In the genomic region with DNA sequence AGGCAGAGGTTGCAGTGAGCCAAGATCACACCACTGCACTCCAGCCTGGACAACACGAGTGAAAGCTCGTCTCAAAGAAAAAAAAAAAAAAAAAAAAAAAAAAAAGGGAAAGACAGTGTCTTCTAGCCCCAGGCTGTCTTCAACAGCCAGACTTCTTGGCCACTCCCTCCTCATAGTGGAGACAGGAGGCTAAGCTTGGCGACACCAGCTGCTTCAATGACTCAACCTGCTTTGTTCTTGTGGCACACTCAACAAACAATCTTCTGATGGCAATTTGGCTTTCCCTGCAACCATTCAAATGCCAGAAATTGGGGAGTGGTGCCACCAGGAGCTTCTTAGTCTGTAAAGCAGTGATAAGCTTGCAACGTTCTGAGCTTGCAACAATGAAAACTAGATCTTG, we compare ENCODE assay signal across 19 cellular contexts.
A peak's percentile ranks its signal among the peaks of the same experiment; 100 is the strongest.
DNase-seq lines count a peak whose midpoint lies in the region; ATAC-seq and TF ChIP-seq lines count a peak whose summit lies in the region.
"Had no signal": no experiment of that assay in that cellular context is flagged by ENCODE, and none has a peak within 500 bp of the region (broad histone marks: within the 10 kb centered on the region; RNA-seq: fewer than 3 reads in every experiment).

No MANE protein-coding gene starts in this region.

- intact Hi-C loops in CD4-positive, alpha-beta memory T cell (cut with micrococcal nuclease), result no loop called here

- H4K91ac ChIP-seq in trophoblast cell (ENCODE audit: low read depth, low read length), result no peak overlapping the region

- H4K8ac ChIP-seq in trophoblast cell (ENCODE audit: low read depth, low read length), result no peak overlapping the region

- H3K27me3 Mint-ChIP-seq in CD4-positive, alpha-beta memory T cell, result peaks cover 11 to 26% of the 10 kb centered on the region in 2 donors

- no peaks in the 10 kb centered on the region for H3K4me1 Mint-ChIP-seq in CD4-positive, alpha-beta memory T cell

- H3K18ac ChIP-seq in trophoblast cell (ENCODE audit: low read length), result no peak overlapping the region

- H3K4me2 ChIP-seq in trophoblast cell (ENCODE audit: low read length), result no peak overlapping the region
- H3K4me2 ChIP-seq: PC-9 had no signal

- CTCF ChIA-PET in CD4-positive, alpha-beta memory T cell (lab: Charles Lee; ENCODE audit: partially characterized antibody), result no interaction called here

- no peak overlapping the region for H3K9ac ChIP-seq in trophoblast cell (ENCODE audit: low read length)

- H2BK12ac ChIP-seq in trophoblast cell (ENCODE audit: low read length), result no peak overlapping the region

- no peak overlapping the region for H2BK5ac ChIP-seq in trophoblast cell (ENCODE audit: low read depth, low read length, poor library complexity)

- no peaks in the 10 kb centered on the region for H3K79me2 ChIP-seq in trophoblast cell (ENCODE audit: control insufficient read depth, insufficient read depth, low read length, poor library complexity)

- no peak overlapping the region for H3K14ac ChIP-seq in trophoblast cell (ENCODE audit: low read length)

- POLR2A ChIA-PET in CD4-positive, alpha-beta memory T cell (lab: Charles Lee; ENCODE audit: partially characterized antibody), result no interaction called here

- no peak overlapping the region for H2AFZ ChIP-seq in trophoblast cell (ENCODE audit: insufficient read depth, low read length, poor library complexity)
- H2AFZ ChIP-seq: PC-9 had no signal

- no peaks in the 10 kb centered on the region for H3K36me3 Mint-ChIP-seq in CD4-positive, alpha-beta memory T cell
- H3K36me3 Mint-ChIP-seq: CD8-positive, alpha-beta T cell had no signal

- TF ChIP-seq CTCF in epithelial cell of esophagus (IDR thresholded peaks at IDR 0.05; ENCODE audit: insufficient read depth, low read depth, low read length, missing control alignments), result no peak

- no peak overlapping the region for H4K12ac ChIP-seq in trophoblast cell (ENCODE audit: low read depth, low read length)

- no peaks in the 10 kb centered on the region for H3K79me1 ChIP-seq in trophoblast cell (ENCODE audit: low read length)

- no peaks in the 10 kb centered on the region for H3K9me3 ChIP-seq in trophoblast cell (ENCODE audit: insufficient read depth, low read depth, low read length)
- no peaks in the 10 kb centered on the region for H3K9me3 ChIP-seq in CD4-positive, alpha-beta memory T cell (ENCODE audit: control insufficient read depth in 1 of 2, low read length in 2 of 2)
- H3K9me3 ChIP-seq: BE2C had no signal

- no peak overlapping the region for H2BK120ac ChIP-seq in trophoblast cell (ENCODE audit: insufficient read depth, low read length, poor library complexity)

- H2AK5ac ChIP-seq in trophoblast cell (ENCODE audit: low read length), result no peak overlapping the region

- WGBS in trophoblast cell (ENCODE audit: extremely low coverage, insufficient coverage, insufficient read length), result no CpG with 5 or more reads among the region's 4 CpGs

- no peak overlapping the region for H3K23ac ChIP-seq in trophoblast cell (ENCODE audit: low read length)

- H3K4me1 ChIP-seq in trophoblast cell (ENCODE audit: control insufficient read depth in 1 of 2, insufficient read depth in 2 of 2, low read length in 2 of 2), result peaks cover 0 to 2% of the 10 kb centered on the region in 2 experiments
- no peaks in the 10 kb centered on the region for H3K4me1 ChIP-seq in CD4-positive, alpha-beta memory T cell (ENCODE audit: insufficient read depth, low read length)
- H3K4me1 ChIP-seq: BE2C had no signal

- H3K27ac ChIP-seq in trophoblast cell (ENCODE audit: low read depth, low read length), result no peak overlapping the region
- H3K27ac ChIP-seq in CD4-positive, alpha-beta memory T cell (ENCODE audit: low read depth, low read length), result no peak overlapping the region
- H3K27ac ChIP-seq: PC-9 had no signal

- H3K9me3 Mint-ChIP-seq in CD4-positive, alpha-beta memory T cell, result peaks cover 0 to 3% (median 0%) of the 10 kb centered on the region in 8 donors
- H3K9me3 Mint-ChIP-seq: CD8-positive, alpha-beta T cell; H9 had no signal

- no peaks in the 10 kb centered on the region for H3K27me3 ChIP-seq in trophoblast cell (ENCODE audit: insufficient read depth, low read length)
- no peaks in the 10 kb centered on the region for H3K27me3 ChIP-seq in CD4-positive, alpha-beta memory T cell (ENCODE audit: insufficient read depth, low read length)
- H3K27me3 ChIP-seq: BE2C had no signal

- no peak overlapping the region for H3K27ac Mint-ChIP-seq in CD4-positive, alpha-beta memory T cell
- H3K27ac Mint-ChIP-seq: CD8-positive, alpha-beta T cell; H9 had no signal

- H3K4me3 ChIP-seq in epithelial cell of esophagus (ENCODE audit: low read length), result no peak overlapping the region
- no peak overlapping the region for H3K4me3 ChIP-seq in trophoblast cell (ENCODE audit: low read depth, low read length)
- no peak overlapping the region for H3K4me3 ChIP-seq in CD4-positive, alpha-beta memory T cell (ENCODE audit: low read length in 2 of 2)
- H3K4me3 ChIP-seq: PC-9 had no signal

- H3K4me3 Mint-ChIP-seq in CD4-positive, alpha-beta memory T cell, result no peak overlapping the region
- H3K4me3 Mint-ChIP-seq: CD8-positive, alpha-beta T cell; H9 had no signal

- H3K4ac ChIP-seq in trophoblast cell (ENCODE audit: low read depth, low read length), result no peak overlapping the region

- no peak for ATAC-seq in HG03520 (IDR thresholded peaks at IDR 0.05; ENCODE audit: unreplicated experiment)
- ATAC-seq: CD8-positive, alpha-beta T cell had no signal

- DNase-seq in EH (ENCODE audit: low read depth) (peak; percentile 52), HT1080 (ENCODE audit: low read depth) (peak; percentile 42), epithelial cell of esophagus (ENCODE audit: low read depth) (peak; percentile 43), trophoblast cell (peak; percentile 10 to 13), hippocampal formation (lab: John Stamatoyannopoulos, UW) (no peak)
- DNase-seq in CD4-positive, alpha-beta memory T cell, result no peak
- DNase-seq: BE2C; CD8-positive, alpha-beta T cell; DND-41; H9; KBM-7; MM.1S; NCI-H1092 treated with DMSO at 0.1 percent for 48 hours; NCI-H2081 treated with DMSO at 0.1 percent for 48 hours; NCI-H2227 treated with DMSO at 0.1 percent for 48 hours; NCI-H524; PC-9; SW 1271 had no signal

- no peaks in the 10 kb centered on the region for H3K36me3 ChIP-seq in trophoblast cell (ENCODE audit: control insufficient read depth in 1 of 2, insufficient read depth in 2 of 2, low read length in 2 of 2)
- H3K36me3 ChIP-seq in CD4-positive, alpha-beta memory T cell (ENCODE audit: insufficient read depth, low read length), result no peaks in the 10 kb centered on the region
- H3K36me3 ChIP-seq: BE2C had no signal

Comparison
In these comparisons a context has a peak if more than half of its experiments do, and no peak if none do; other contexts are left out.
1. DNase-seq: peak in EH (single experiment), HT1080 (single experiment), epithelial cell of esophagus (single experiment) and trophoblast cell (2 of 2); none in CD4-positive, alpha-beta memory T cell (0 of 5) and hippocampal formation (0 of 2).